ENCODE assay signal across 10 cellular contexts in genomic region chr22:30806391-30806861, GRCh38.
DNase-seq lines count a peak whose midpoint lies in the region; ATAC-seq, FAIRE-seq and TF ChIP-seq lines count a peak whose summit lies in the region.
"Had no signal": no experiment of that assay in that cellular context is flagged by ENCODE, and none has a peak within 500 bp of the region (broad histone marks: within the 10 kb centered on the region; RNA-seq: fewer than 3 reads in every experiment).

No MANE protein-coding gene starts in this region.

- in situ Hi-C loops in GM12878 (cut with MboI) = no loop called here

- RAD21 ChIA-PET in GM12878 (lab: Charles Lee; ENCODE audit: unreplicated experiment) = no interaction called here

- no peaks in the 10 kb centered on the region for H3K9me3 Mint-ChIP-seq in nephron progenitor cell
- H3K9me3 Mint-ChIP-seq: dendritic cell treated with granulocyte-macrophage colony-stimulating factor and Interleukin-4, amounts not matched to agents 40 ng/mL and 50 ng/mL, for 4 days had no signal

- CTCF ChIA-PET in GM12878 (lab: Yijun Ruan, JAX) = no interaction called here

- H3K27ac Mint-ChIP-seq in nephron progenitor cell = no peak overlapping the region
- H3K27ac Mint-ChIP-seq: dendritic cell treated with granulocyte-macrophage colony-stimulating factor and Interleukin-4, amounts not matched to agents 40 ng/mL and 50 ng/mL, for 4 days had no signal

- 67% methylated on average over 3 of the region's 3 CpGs for WGBS in GM12878 (ENCODE audit: insufficient coverage, insufficient replicate concordance, low lambda C conversion rate, missing lambda C conversion rate)
- 44 to 64% (median 60%) methylated on average over 3 of the region's 3 CpGs for WGBS in heart left ventricle, 4 donors

- H3K4me1 ChIP-seq in GM12878 (ENCODE audit: control insufficient read depth, insufficient read depth, low read length) = no peaks in the 10 kb centered on the region
- H3K4me1 ChIP-seq in heart left ventricle = peaks cover 0 to 17% (median 13%) of the 10 kb centered on the region in 12 donors

- no peak overlapping the region for H2AFZ ChIP-seq in GM12878 (ENCODE audit: control insufficient read depth, low read depth, low read length)

- H3K79me2 ChIP-seq in GM12878 (ENCODE audit: control insufficient read depth, insufficient read depth, low read length) = no peaks in the 10 kb centered on the region

- no peak for TF ChIP-seq EP300 in GM12878 (IDR thresholded peaks at IDR 0.05; ENCODE audit: borderline replicate concordance in 1 of 2, control insufficient read depth in 1 of 2, low read depth in 2 of 2, low read length in 2 of 2)

- no peak for TF ChIP-seq POLR2A in GM12878 (IDR thresholded peaks at IDR 0.05; ENCODE audit: low read depth, low read length)
- TF ChIP-seq POLR2A in heart left ventricle (IDR thresholded peaks at IDR 0.05) = no peak

- SMC1A ChIA-PET in GM12878 (lab: Charles Lee; ENCODE audit: uncharacterized antibody, unreplicated experiment) = no interaction called here

- DNase-seq in NCI-H345 (lab: John Stamatoyannopoulos, UW) (peak; percentile 4), NCI-H345 treated with DMSO at 0.1 percent for 48 hours (lab: John Stamatoyannopoulos, UW; ENCODE audit: unreplicated experiment) (no peak), NCI-H146 treated with DMSO at 0.1 percent for 48 hours (lab: John Stamatoyannopoulos, UW; ENCODE audit: unreplicated experiment) (peak; percentile 4), GM12878 (ENCODE audit: low read depth, low spot score) (no peak), nephron progenitor cell (peak; percentile 27), coronary artery (ENCODE audit: low spot score) (no peak), heart left ventricle (no peak), NCI-H2107 treated with DMSO at 0.1 percent for 48 hours (lab: John Stamatoyannopoulos, UW; ENCODE audit: unreplicated experiment) (no peak)

- no TSS peak for BruUV-seq in GM12878 (replicated peaks; lab: Mats Ljungman, UMichigan)

- peaks cover 3% of the 10 kb centered on the region for H4K20me1 ChIP-seq in GM12878 (ENCODE audit: control insufficient read depth, insufficient read depth)

- H3K4me1 Mint-ChIP-seq in nephron progenitor cell = peaks cover 4% of the 10 kb centered on the region

- no peak overlapping the region for H3K4me3 ChIP-seq in GM12878
- H3K4me3 ChIP-seq in coronary artery = no peak overlapping the region
- no peak overlapping the region for H3K4me3 ChIP-seq in heart left ventricle

- no peaks in the 10 kb centered on the region for H3K9me3 ChIP-seq in GM12878 (replicated peaks; ENCODE audit: control insufficient read depth, insufficient read depth, low read length)
- no peaks in the 10 kb centered on the region for H3K9me3 ChIP-seq in heart left ventricle

- no peak for TF ChIP-seq CTCF in GM12878 (IDR thresholded peaks at IDR 0.05 in 2 of 3, conservative IDR thresholded peaks at IDR 0.05 in 1 of 3; ENCODE audit: control insufficient read depth in 2 of 3, extremely low read depth in 1 of 3, insufficient read depth in 1 of 3, low read depth in 3 of 3, low read length in 3 of 3)
- TF ChIP-seq CTCF in nephron progenitor cell (IDR thresholded peaks at IDR 0.05) = no peak
- TF ChIP-seq CTCF in coronary artery (IDR thresholded peaks at IDR 0.05) = no peak
- TF ChIP-seq CTCF in heart left ventricle (IDR thresholded peaks at IDR 0.05) = no peak

- H3K27ac ChIP-seq in GM12878 (ENCODE audit: control insufficient read depth, insufficient read depth) = no peak overlapping the region
- H3K27ac ChIP-seq in coronary artery = no peak overlapping the region
- H3K27ac ChIP-seq in heart left ventricle = no peak overlapping the region

- H3K36me3 Mint-ChIP-seq in nephron progenitor cell (ENCODE audit: low read depth) = no peaks in the 10 kb centered on the region

- ATAC-seq in GM12878 = no peak
- ATAC-seq in heart left ventricle = no peak
- ATAC-seq: Panc1 had no signal

- H3K4me3 Mint-ChIP-seq in nephron progenitor cell = no peak overlapping the region
- H3K4me3 Mint-ChIP-seq: dendritic cell treated with granulocyte-macrophage colony-stimulating factor and Interleukin-4, amounts not matched to agents 40 ng/mL and 50 ng/mL, for 4 days had no signal

- intact Hi-C loops in GM12878 (cut with micrococcal nuclease; ENCODE audit: unreplicated experiment) = no loop called here
- intact Hi-C loops in heart left ventricle (cut with DNase I) = loop anchor here in 2 of 10 donors (10.0 kb wide), 2 partner anchors 68 to 88 kb away; no protein-coding TSS in a partner anchor

- H3K36me3 ChIP-seq in GM12878 (ENCODE audit: control insufficient read depth in 2 of 2, insufficient read depth in 2 of 2, low read length in 1 of 2) = no peaks in the 10 kb centered on the region
- no peaks in the 10 kb centered on the region for H3K36me3 ChIP-seq in heart left ventricle

- no peak overlapping the region for H3K4me2 ChIP-seq in GM12878 (ENCODE audit: control insufficient read depth, insufficient read depth)

- H3K27me3 ChIP-seq in GM12878 (replicated peaks in 1 of 2; ENCODE audit: control insufficient read depth in 2 of 2, insufficient read depth in 2 of 2, low read length in 1 of 2) (peaks cover 3% of the 10 kb centered on the region in 2 experiments; a peak in 2 of 4 replicates), heart left ventricle (peaks cover 0 to 22% (median 0%) of the 10 kb centered on the region in 9 donors)

- H3K27me3 Mint-ChIP-seq in nephron progenitor cell (ENCODE audit: low read depth, poor library complexity) = peaks cover 85% of the 10 kb centered on the region

- FAIRE-seq in GM12878 (lab: Jason Lieb, UNC) = no peak

- POLR2A ChIA-PET in GM12878 (lab: Charles Lee) = no interaction called here

- no peak overlapping the region for H3K9ac ChIP-seq in GM12878 (ENCODE audit: control insufficient read depth, insufficient read depth, low read length)

- no peak for TF ChIP-seq RAD21 in GM12878 (IDR thresholded peaks at IDR 0.05; ENCODE audit: insufficient read depth, low read depth, low read length)

TF ChIP-seq in GM12878, 131 proteins besides CTCF, POLR2A, EP300 and RAD21:
- TF ChIP-seq RCOR1 (conservative IDR thresholded peaks at IDR 0.05; ENCODE audit: low read depth, low read length) (no peak), IKZF1 (conservative IDR thresholded peaks at IDR 0.05) (no peak)
- TF ChIP-seq, protein P1, sequence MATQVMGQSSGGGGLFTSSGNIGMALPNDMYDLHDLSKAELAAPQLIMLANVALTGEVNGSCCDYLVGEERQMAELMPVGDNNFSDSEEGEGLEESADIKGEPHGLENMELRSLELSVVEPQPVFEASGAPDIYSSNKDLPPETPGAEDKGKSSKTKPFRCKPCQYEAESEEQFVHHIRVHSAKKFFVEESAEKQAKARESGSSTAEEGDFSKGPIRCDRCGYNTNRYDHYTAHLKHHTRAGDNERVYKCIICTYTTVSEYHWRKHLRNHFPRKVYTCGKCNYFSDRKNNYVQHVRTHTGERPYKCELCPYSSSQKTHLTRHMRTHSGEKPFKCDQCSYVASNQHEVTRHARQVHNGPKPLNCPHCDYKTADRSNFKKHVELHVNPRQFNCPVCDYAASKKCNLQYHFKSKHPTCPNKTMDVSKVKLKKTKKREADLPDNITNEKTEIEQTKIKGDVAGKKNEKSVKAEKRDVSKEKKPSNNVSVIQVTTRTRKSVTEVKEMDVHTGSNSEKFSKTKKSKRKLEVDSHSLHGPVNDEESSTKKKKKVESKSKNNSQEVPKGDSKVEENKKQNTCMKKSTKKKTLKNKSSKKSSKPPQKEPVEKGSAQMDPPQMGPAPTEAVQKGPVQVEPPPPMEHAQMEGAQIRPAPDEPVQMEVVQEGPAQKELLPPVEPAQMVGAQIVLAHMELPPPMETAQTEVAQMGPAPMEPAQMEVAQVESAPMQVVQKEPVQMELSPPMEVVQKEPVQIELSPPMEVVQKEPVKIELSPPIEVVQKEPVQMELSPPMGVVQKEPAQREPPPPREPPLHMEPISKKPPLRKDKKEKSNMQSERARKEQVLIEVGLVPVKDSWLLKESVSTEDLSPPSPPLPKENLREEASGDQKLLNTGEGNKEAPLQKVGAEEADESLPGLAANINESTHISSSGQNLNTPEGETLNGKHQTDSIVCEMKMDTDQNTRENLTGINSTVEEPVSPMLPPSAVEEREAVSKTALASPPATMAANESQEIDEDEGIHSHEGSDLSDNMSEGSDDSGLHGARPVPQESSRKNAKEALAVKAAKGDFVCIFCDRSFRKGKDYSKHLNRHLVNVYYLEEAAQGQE (IDR thresholded peaks at IDR 0.05; ENCODE audit: low read depth, low read length) = peak; percentile 50; the same call in 1 of the 2 replicates

Comparison
In these comparisons a context has a peak if more than half of its experiments do, and no peak if none do; other contexts are left out.
1. DNase-seq: peak in NCI-H345 (single experiment), NCI-H146 treated with DMSO at 0.1 percent for 48 hours (single experiment) and nephron progenitor cell (single experiment); none in NCI-H345 treated with DMSO at 0.1 percent for 48 hours (single experiment), GM12878 (single experiment), coronary artery (single experiment), heart left ventricle (0 of 5) and NCI-H2107 treated with DMSO at 0.1 percent for 48 hours (single experiment).